18 cellular contexts compared by ENCODE assay signal in the genomic region with DNA sequence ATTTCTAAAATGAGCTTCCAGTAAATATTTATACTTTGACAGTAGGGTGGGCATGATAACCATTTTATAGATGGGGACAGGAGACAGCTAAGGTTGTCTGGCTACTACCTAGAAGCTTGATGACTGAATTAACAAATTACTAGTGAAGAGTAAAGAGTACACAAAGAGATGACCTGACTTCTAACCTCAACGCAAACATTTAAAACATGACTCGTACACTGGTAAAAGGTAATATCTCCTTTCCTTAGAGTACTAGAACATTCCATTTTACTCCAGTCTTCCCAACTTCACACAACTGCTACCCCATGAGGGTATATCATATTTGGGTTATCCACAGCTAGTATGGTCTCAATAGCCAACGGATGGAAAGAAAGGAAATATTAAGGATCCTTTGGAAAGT.
"Had no signal": no experiment of that assay in that cellular context is flagged by ENCODE, and none has a peak within 500 bp of the region (broad histone marks: within the 10 kb centered on the region; RNA-seq: fewer than 3 reads in every experiment).

No MANE protein-coding gene starts in this region.

- H3K4me1 ChIP-seq: neural progenitor cell had no signal

- H3K27ac ChIP-seq: body of pancreas, dorsolateral prefrontal cortex, neural progenitor cell, testis had no signal

- H2AFZ ChIP-seq: neural progenitor cell had no signal

- H3K27me3 ChIP-seq: body of pancreas, dorsolateral prefrontal cortex, gastroesophageal sphincter, heart left ventricle, neural progenitor cell, stomach, testis had no signal

- H3K4me2 ChIP-seq: neural progenitor cell had no signal

- H3K9ac ChIP-seq: neural progenitor cell had no signal

- ATAC-seq: activated CD8-positive, alpha-beta T cell treated with anti-CD3 and anti-CD28 coated beads, Interleukin-2, amount 10 ng/mL, durations not matched to agents 7 days and 5 days; body of pancreas; gastroesophageal sphincter; stimulated activated effector memory CD8-positive, alpha-beta T cell treated with anti-CD3 and anti-CD28 coated beads, Interleukin-12 subunit alpha, Interleukin-12 subunit beta, amount 100 ng/mL, for 72 hours had no signal

- H3K9me3 ChIP-seq: body of pancreas, gastroesophageal sphincter, testis had no signal

- DNase-seq: activated CD4-positive, alpha-beta T cell treated with anti-CD3 and anti-CD28 coated beads, Interleukin-2, amount 10 ng/mL, durations not matched to agents 7 days and 5 days; activated CD8-positive, alpha-beta T cell treated with anti-CD3 and anti-CD28 coated beads, Interleukin-2, amount 10 ng/mL, durations not matched to agents 7 days and 5 days; activated naive CD4-positive, alpha-beta T cell treated with Interleukin-2 at 50 U/mL for 16 hours; activated naive CD8-positive, alpha-beta T cell treated with anti-CD3 and anti-CD28 coated beads, Interleukin-2, amount 10 ng/mL, durations not matched to agents 7 days and 5 days; activated T-cell treated with anti-CD3 and anti-CD28 coated beads, Interleukin-2, amount 50 U/mL, for 24 hours; body of pancreas; central memory CD4-positive, alpha-beta T cell; dorsolateral prefrontal cortex; endodermal cell; heart left ventricle; left ventricle myocardium inferior; stimulated activated CD4-positive, alpha-beta T cell treated with anti-CD3 and anti-CD28 coated beads, Interleukin-4, amount 100 ng/mL, for 1 hour; stomach; testis had no signal

- H3K4me3 ChIP-seq: body of pancreas, dorsolateral prefrontal cortex, gastroesophageal sphincter, heart left ventricle, left ventricle myocardium inferior, neural progenitor cell, skin epidermis, stomach, testis had no signal

- H3K36me3 ChIP-seq: gastroesophageal sphincter, heart left ventricle, left ventricle myocardium inferior, neural progenitor cell, stomach had no signal
